ENCODE assay signal across 24 cellular contexts in genomic region chr10:113970641-113971040, GRCh38.
"Had no signal": no experiment of that assay in that cellular context is flagged by ENCODE, and none has a peak within 500 bp of the region (broad histone marks: within the 10 kb centered on the region; RNA-seq: fewer than 3 reads in every experiment).

No MANE protein-coding gene starts in this region.

- ATAC-seq: activated CD4-positive, CD25-positive, alpha-beta regulatory T cell treated with anti-CD3 and anti-CD28 coated beads, Interleukin-2, amount 50 U/mL, for 24 hours; body of pancreas; gastrocnemius medialis; left ventricle myocardium superior; natural killer cell treated with Interleukin-12 subunit alpha and Interleukin-12 subunit beta and Interleukin-15 and Interleukin-18, amount 100 ng/mL, for 72 hours had no signal

- H3K27ac ChIP-seq: body of pancreas, cardiac muscle cell, esophagus squamous epithelium, gastrocnemius medialis, neutrophil, ovary, prostate gland, tibial artery, VCaP had no signal

- H3K36me3 ChIP-seq: cardiac muscle cell, esophagus squamous epithelium, gastrocnemius medialis, neutrophil, ovary, prostate gland, tibial artery had no signal

- H3K4me1 ChIP-seq: esophagus squamous epithelium, gastrocnemius medialis, prostate gland, tibial artery had no signal

- H3K27me3 ChIP-seq: body of pancreas, cardiac muscle cell, gastrocnemius medialis, neutrophil, ovary, tibial artery had no signal

- H3K4me3 ChIP-seq: body of pancreas, cardiac muscle cell, esophagus squamous epithelium, gastrocnemius medialis, ovary, prostate gland, tibial artery had no signal

- FAIRE-seq: islet of Langerhans had no signal

- DNase-seq: activated CD4-positive, alpha-beta memory T cell treated with anti-CD3 and anti-CD28 coated beads, Interleukin-2, amount 10 ng/mL, durations not matched to agents 7 days and 5 days; activated CD4-positive, alpha-beta T cell treated with anti-CD3 and anti-CD28 coated beads, Interleukin-2, amount 10 ng/mL, durations not matched to agents 24 days and 14 days; activated effector memory CD4-positive, alpha-beta T cell treated with anti-CD3 and anti-CD28 coated beads, Interleukin-2, amount 50 U/mL, for 16 hours; activated naive CD4-positive, alpha-beta T cell treated with anti-CD3 and anti-CD28 coated beads, Interleukin-2, amount 10 ng/mL, durations not matched to agents 7 days and 5 days; activated T-cell treated with anti-CD3 and anti-CD28 coated beads for 4 hours; anterior cingulate cortex; body of pancreas; cortex of kidney; endodermal cell; esophagus squamous epithelium; gastrocnemius medialis; hypothalamus; left ventricle myocardium superior; midbrain; ovary; stimulated activated CD4-positive, alpha-beta T cell treated with anti-CD3 and anti-CD28 coated beads, Interleukin-4, amount 100 ng/mL, for 24 hours; tibial artery had no signal

- H3K9me3 ChIP-seq: body of pancreas, esophagus squamous epithelium, gastrocnemius medialis, neutrophil, ovary, prostate gland had no signal
